In genomic region chr14:55336691-55337090, GRCh38 we compare ENCODE assay signal across 15 cellular contexts.
DNase-seq lines count a peak whose midpoint lies in the region; ATAC-seq and TF ChIP-seq lines count a peak whose summit lies in the region.
"Had no signal": no experiment of that assay in that cellular context is flagged by ENCODE, and none has a peak within 500 bp of the region (broad histone marks: within the 10 kb centered on the region; RNA-seq: fewer than 3 reads in every experiment).

No MANE protein-coding gene starts in this region.

- POLR2A ChIA-PET in T-cell (lab: Charles Lee) = interaction anchor here in 1 of 2 donors (0.6 to 1.3 kb wide), 3 partner anchors 18 to 74 kb away, joined by 3 to 8 read pairs (median 4); partner anchors contain the start of gene ATG14

- no peak for ATAC-seq in T-cell (replicated peaks in 1 of 4)
- no peak for ATAC-seq in lower lobe of right lung
- ATAC-seq: sciatic nerve had no signal

- no peaks in the 10 kb centered on the region for H3K9me3 ChIP-seq in lower lobe of right lung
- H3K9me3 ChIP-seq: SJSA1 had no signal

- no peak overlapping the region for H3K27ac ChIP-seq in lower lobe of right lung
- H3K27ac ChIP-seq: KMS-11, SJSA1, WERI-Rb-1 had no signal

- CTCF ChIA-PET in T-cell (lab: Charles Lee) = interaction anchor here (0.6 to 1.1 kb wide), 4 partner anchors 18 to 66 kb away, joined by 3 to 8 read pairs (median 4); no protein-coding TSS in a partner anchor

- peaks cover 52% of the 10 kb centered on the region for H3K4me1 ChIP-seq in lower lobe of right lung

- intact Hi-C loops in lower lobe of right lung (cut with DNase I) = no loop called here

- no peak for DNase-seq in activated naive CD4-positive, alpha-beta T cell (lab: John Stamatoyannopoulos, UW)
- DNase-seq in T-cell = no peak
- DNase-seq in immature natural killer cell = peak; percentile 36 to 47 (median 41)
- DNase-seq in NCI-H1105 (lab: John Stamatoyannopoulos, UW) = no peak
- no peak for DNase-seq in iPS-NIHi11 (ENCODE audit: low spot score)
- DNase-seq in lower lobe of right lung = no peak
- DNase-seq: endodermal cell, HCEC 1CT, NCI-H1048, posterior cingulate gyrus, WERI-Rb-1 had no signal

- no peaks in the 10 kb centered on the region for H3K36me3 ChIP-seq in lower lobe of right lung
- H3K36me3 ChIP-seq: WERI-Rb-1 had no signal

- no peaks in the 10 kb centered on the region for H3K27me3 ChIP-seq in lower lobe of right lung (ENCODE audit: low read depth)
- H3K27me3 ChIP-seq: SJSA1 had no signal

- peak overlapping the region; percentile 87 for H3K27ac Mint-ChIP-seq in activated naive CD4-positive, alpha-beta T cell treated with anti-CD3 and anti-CD28 coated beads, Interleukin-2, amount 50 U/mL, for 24 hours
- peak overlapping the region; percentile 87 to 89 for H3K27ac Mint-ChIP-seq in T-cell
- H3K27ac Mint-ChIP-seq in immature natural killer cell = peak overlapping the region; percentile 95 to 97 (median 96)
- H3K27ac Mint-ChIP-seq: endodermal cell had no signal

- peaks cover 92% of the 10 kb centered on the region for H3K4me1 Mint-ChIP-seq in activated naive CD4-positive, alpha-beta T cell treated with anti-CD3 and anti-CD28 coated beads, Interleukin-2, amount 50 U/mL, for 24 hours
- H3K4me1 Mint-ChIP-seq in T-cell (peaks cover 86 to 91% (median 91%) of the 10 kb centered on the region in 3 donors), immature natural killer cell (peaks cover 86 to 100% of the 10 kb centered on the region in 2 donors)

- H3K36me3 Mint-ChIP-seq in activated naive CD4-positive, alpha-beta T cell treated with anti-CD3 and anti-CD28 coated beads, Interleukin-2, amount 50 U/mL, for 24 hours = peaks cover 4% of the 10 kb centered on the region
- H3K36me3 Mint-ChIP-seq in T-cell (no peaks in the 10 kb centered on the region), immature natural killer cell (no peaks in the 10 kb centered on the region)

- H3K9me3 Mint-ChIP-seq in activated naive CD4-positive, alpha-beta T cell treated with anti-CD3 and anti-CD28 coated beads, Interleukin-2, amount 50 U/mL, for 24 hours = no peaks in the 10 kb centered on the region
- H3K9me3 Mint-ChIP-seq in T-cell (no peaks in the 10 kb centered on the region), immature natural killer cell (no peaks in the 10 kb centered on the region)
- H3K9me3 Mint-ChIP-seq: endodermal cell had no signal

- H3K27me3 Mint-ChIP-seq in activated naive CD4-positive, alpha-beta T cell treated with anti-CD3 and anti-CD28 coated beads, Interleukin-2, amount 50 U/mL, for 24 hours = no peaks in the 10 kb centered on the region
- no peaks in the 10 kb centered on the region for H3K27me3 Mint-ChIP-seq in T-cell
- H3K27me3 Mint-ChIP-seq in immature natural killer cell (ENCODE audit: low read depth in 3 of 3) = peaks cover 5 to 22% (median 10%) of the 10 kb centered on the region in 3 donors

- no peak overlapping the region for H3K4me3 Mint-ChIP-seq in activated naive CD4-positive, alpha-beta T cell treated with anti-CD3 and anti-CD28 coated beads, Interleukin-2, amount 50 U/mL, for 24 hours
- H3K4me3 Mint-ChIP-seq in T-cell (peak overlapping the region in 1 of 3 donors; percentile 60), immature natural killer cell (peak overlapping the region; percentile 56 to 76 (median 73))
- H3K4me3 Mint-ChIP-seq: endodermal cell had no signal

- H3K4me3 ChIP-seq in lower lobe of right lung = no peak overlapping the region
- H3K4me3 ChIP-seq: SJSA1 had no signal

- no peak for TF ChIP-seq CTCF in lower lobe of right lung (IDR thresholded peaks at IDR 0.05)

Comparison
In these comparisons a context has a peak if more than half of its experiments do, and no peak if none do; other contexts are left out.
1. DNase-seq: peak in immature natural killer cell (3 of 3); none in activated naive CD4-positive, alpha-beta T cell (0 of 4), T-cell (0 of 34), NCI-H1105 (single experiment), iPS-NIHi11 (single experiment) and lower lobe of right lung (single experiment).
2. Peak in every context shown above with its lines, with median percentiles within 50 percentile points of each other: H3K27ac Mint-ChIP-seq.